Comparison of ENCODE assay signal across 8 cellular contexts in the genomic region with DNA sequence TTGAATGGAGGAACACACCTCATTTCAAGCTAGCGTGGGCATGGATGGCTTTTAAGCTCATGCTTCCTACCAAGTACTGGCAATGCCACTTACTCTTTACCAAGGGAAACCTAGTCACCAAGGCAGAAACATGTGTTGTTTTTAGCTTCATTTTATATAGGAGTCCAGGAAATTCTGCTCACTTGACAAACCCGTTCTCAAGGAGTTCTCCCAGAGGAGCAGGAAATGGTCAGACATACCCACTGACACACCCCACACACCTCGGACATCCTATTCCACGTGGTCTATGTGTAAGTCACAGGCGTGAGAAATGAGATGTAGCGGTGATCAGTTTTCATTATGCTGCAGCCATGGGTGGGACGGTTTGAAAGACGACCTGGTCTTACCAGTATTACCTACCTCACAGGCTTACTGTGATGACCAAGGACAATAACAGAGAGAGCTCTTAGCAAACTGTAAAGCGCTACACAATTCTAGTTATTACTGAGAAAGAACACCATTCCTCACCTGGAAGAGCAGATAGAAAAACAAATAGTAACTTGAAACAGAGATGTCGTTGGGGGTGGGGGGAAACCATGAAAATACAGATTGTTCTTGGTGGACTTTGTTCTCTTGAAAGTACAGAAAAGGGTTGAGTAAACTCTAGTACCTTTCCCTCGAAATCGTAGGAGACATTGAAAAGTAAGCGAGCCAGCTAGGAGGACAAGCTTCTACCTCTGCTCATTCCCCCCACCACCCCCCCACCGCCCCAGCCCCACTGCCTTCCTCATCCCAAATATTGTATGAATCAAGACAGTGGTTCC. TPM values are rescaled to one million over a fixed set of nuclear protein-coding genes. Genes with fewer than 3 reads are reported as not detected.
DNase-seq lines count a peak whose midpoint lies in the region; ATAC-seq and TF ChIP-seq lines count a peak whose summit lies in the region.

No MANE protein-coding gene starts in this region.

- peaks cover 16% of the 10 kb centered on the region for H3K4me1 ChIP-seq in osteoblast (ENCODE audit: insufficient read depth, low read length)

- no peaks in the 10 kb centered on the region for H3K27me3 ChIP-seq in osteoblast (ENCODE audit: insufficient read depth, low read length)

- H3K4me2 ChIP-seq in osteoblast (ENCODE audit: insufficient read depth, low read length) = peak overlapping the region; percentile 84

- no peak for TF ChIP-seq CTCF in osteoblast (IDR thresholded peaks at IDR 0.05; ENCODE audit: extremely low read depth, low read depth, low read length)

- peak overlapping the region; percentile 88 for H2AFZ ChIP-seq in osteoblast (ENCODE audit: low read length)

- ATAC-seq in GM19467 (IDR thresholded peaks at IDR 0.05; ENCODE audit: unreplicated experiment) (no peak), GM18519 (IDR thresholded peaks at IDR 0.05; ENCODE audit: low FRiP score, unreplicated experiment) (no peak)

- H3K4me3 ChIP-seq in osteoblast (ENCODE audit: insufficient read depth, low read length) = peak overlapping the region; percentile 83

- H3K9me3 ChIP-seq in osteoblast (ENCODE audit: low read depth, low read length) = no peaks in the 10 kb centered on the region

- in situ Hi-C loops in Caki2 (cut with HindIII; ENCODE audit: low pct_unique_long_range_greater_than_20kb, low sequenced_read_pairs) = no loop called here

- DNase-seq in Caki2 (ENCODE audit: low read depth) (peak; percentile 41), NCI-H2029 (lab: John Stamatoyannopoulos, UW) (peak; percentile 60), erythroblast (lab: John Stamatoyannopoulos, UW) (peak; percentile 47 to 55), osteoblast (ENCODE audit: insufficient read length, low spot score, missing footprints) (peak; percentile 29), superior temporal gyrus (ENCODE audit: extremely low spot score) (no peak), ecto neural progenitor cell (ENCODE audit: low spot score) (no peak)

- peaks cover 11% of the 10 kb centered on the region for H4K20me1 ChIP-seq in osteoblast (ENCODE audit: insufficient read depth, low read length)

- H3K79me2 ChIP-seq in osteoblast (ENCODE audit: insufficient read depth, low read length) = peaks cover 42% of the 10 kb centered on the region

- no peak for TF ChIP-seq POLR2A in erythroblast (IDR thresholded peaks at IDR 0.05; ENCODE audit: low read length)

- H3K36me3 ChIP-seq in osteoblast (ENCODE audit: insufficient read depth, low read length) = no peaks in the 10 kb centered on the region

- no peak overlapping the region for H3K27ac ChIP-seq in osteoblast (ENCODE audit: low read depth, low read length)

RNA-seq across cellular contexts. Expression of a gene that starts 1.7 kb away (rescaled TPM):
- 23.0 and 27.7 TPM in 2 replicates for total RNA-seq in Caki2 (2014; rRNA removed; shearing (Covaris generic); ENCODE audit: low replicate concordance)
- 4.7 and 5.4 TPM in 2 replicates for total RNA-seq in osteoblast

Comparison
In these comparisons a context has a peak if more than half of its experiments do, and no peak if none do; other contexts are left out.
1. DNase-seq: peak in Caki2 (single experiment), NCI-H2029 (single experiment), erythroblast (2 of 2) and osteoblast (single experiment); none in superior temporal gyrus (single experiment) and ecto neural progenitor cell (single experiment).